In genomic region chr1:31714442-31715096, GRCh38 we compare ENCODE assay signal across 8 cellular contexts. TPM values are rescaled to one million over a fixed set of nuclear protein-coding genes. Genes with fewer than 3 reads are reported as not detected.
DNase-seq lines count a peak whose midpoint lies in the region; ATAC-seq and TF ChIP-seq lines count a peak whose summit lies in the region.
"Had no signal": no experiment of that assay in that cellular context is flagged by ENCODE, and none has a peak within 500 bp of the region (broad histone marks: within the 10 kb centered on the region; RNA-seq: fewer than 3 reads in every experiment).

No MANE protein-coding gene starts in this region.

- H3K9me3 Mint-ChIP-seq in MCF 10A (ENCODE audit: unreplicated experiment): no peaks in the 10 kb centered on the region

- DNase-seq in GM13976 (ENCODE audit: low spot score) (no peak), OCI-M1 (lab: John Stamatoyannopoulos, UW) (peak; percentile 44), astrocyte of the spinal cord (ENCODE audit: low read depth, low spot score) (peak; percentile 75), iPS DF 6.9 (ENCODE audit: low read depth, low spot score) (no peak), sigmoid colon (peak; percentile 95), MCF 10A (ENCODE audit: unreplicated experiment) (no peak)

- no peak for TF ChIP-seq POLR2A in sigmoid colon (IDR thresholded peaks at IDR 0.05)

- no peak overlapping the region for H3K27ac ChIP-seq in iPS DF 6.9 (ENCODE audit: low read length)
- H3K27ac ChIP-seq in sigmoid colon: peak overlapping the region; percentile 87 to 98 (median 96)

- no peak for ATAC-seq in GM21528 (IDR thresholded peaks at IDR 0.05; ENCODE audit: low FRiP score, unreplicated experiment)

- H3K27me3 ChIP-seq in iPS DF 6.9 (ENCODE audit: control insufficient read depth, insufficient read depth, low read length): no peaks in the 10 kb centered on the region
- H3K27me3 ChIP-seq in sigmoid colon: no peaks in the 10 kb centered on the region

- no TSS peak for BruUV-seq in MCF 10A (replicated peaks; lab: Mats Ljungman, UMichigan)

- no peaks in the 10 kb centered on the region for H3K36me3 Mint-ChIP-seq in MCF 10A (ENCODE audit: insufficient read depth, unreplicated experiment)

- H3K4me3 Mint-ChIP-seq in MCF 10A (ENCODE audit: unreplicated experiment): no peak overlapping the region

- H3K27me3 Mint-ChIP-seq in MCF 10A (ENCODE audit: insufficient read depth, unreplicated experiment): peaks cover 13% of the 10 kb centered on the region

- in situ Hi-C loops in GM13976 (cut with MboI; ENCODE audit: low sequenced_read_pairs, unreplicated experiment) (no loop called here), astrocyte of the spinal cord (cut with HindIII; ENCODE audit: low sequenced_read_pairs) (no loop called here)

- WGBS in iPS DF 6.9 (ENCODE audit: insufficient coverage, insufficient read length): no CpG with 5 or more reads among the region's 39 CpGs
- WGBS in sigmoid colon, 2 donors: 3% methylated on average over 39 of the region's 39 CpGs

- peak; percentile 58 for TF ChIP-seq CTCF in GM13976 (IDR thresholded peaks at IDR 0.05; ENCODE audit: borderline replicate concordance, control extremely low read depth, extremely low read depth, insufficient read depth, missing control alignments)
- TF ChIP-seq CTCF in astrocyte of the spinal cord (IDR thresholded peaks at IDR 0.05; ENCODE audit: low read depth, low read length): peak; percentile 58
- TF ChIP-seq CTCF in sigmoid colon (IDR thresholded peaks at IDR 0.05): no peak
- no peak for TF ChIP-seq CTCF in MCF 10A (IDR thresholded peaks at IDR 0.05; ENCODE audit: unreplicated experiment)

- H3K9me3 ChIP-seq in iPS DF 6.9 (ENCODE audit: control insufficient read depth, insufficient read depth, low read length) (no peaks in the 10 kb centered on the region), sigmoid colon (no peaks in the 10 kb centered on the region)

- H3K36me3 ChIP-seq in iPS DF 6.9 (ENCODE audit: control insufficient read depth, insufficient read depth, low read length) (no peaks in the 10 kb centered on the region), sigmoid colon (no peaks in the 10 kb centered on the region)

- H3K27ac Mint-ChIP-seq in MCF 10A (ENCODE audit: low read depth, unreplicated experiment): no peak overlapping the region

- CTCF ChIA-PET in MCF 10A (lab: Yijun Ruan, JAX): interaction anchor here (0.6 to 2.1 kb wide), 4 partner anchors 9 to 341 kb away, joined by 3 to 5 read pairs (median 3); no protein-coding TSS in a partner anchor

- H3K4me1 ChIP-seq in iPS DF 6.9 (ENCODE audit: control insufficient read depth, insufficient read depth, low read length) (no peaks in the 10 kb centered on the region), sigmoid colon (peaks cover 0 to 56% (median 47%) of the 10 kb centered on the region in 4 donors)

- POLR2A ChIA-PET in MCF 10A (lab: Yijun Ruan, JAX): interaction anchor here (3.3 kb wide), 1 partner anchor 12 kb away, joined by 32 read pairs; the partner anchor contains the start of gene COL16A1

- H3K4me3 ChIP-seq in astrocyte of the spinal cord (ENCODE audit: low read depth, low read length): no peak overlapping the region
- peak overlapping the region; percentile 26; the same call in 1 of the 2 replicates for H3K4me3 ChIP-seq in iPS DF 6.9 (ENCODE audit: low read length)
- peak overlapping the region; percentile 15 to 47 (median 38) for H3K4me3 ChIP-seq in sigmoid colon

- no peak for TF ChIP-seq EP300 in sigmoid colon (IDR thresholded peaks at IDR 0.05)

- peaks cover 32% of the 10 kb centered on the region for H3K4me1 Mint-ChIP-seq in MCF 10A (ENCODE audit: insufficient read depth, unreplicated experiment)

- intact Hi-C loops in sigmoid colon (cut with DNase I): loop anchor here (2.0 kb wide), 3 partner anchors 14 to 74 kb away; no protein-coding TSS in a partner anchor
- intact Hi-C loops in MCF 10A (cut with micrococcal nuclease): no loop called here

RNA-seq across cellular contexts. Expression of gene COL16A1, which starts 10.8 kb away (rescaled TPM):
- total RNA-seq in sigmoid colon (100 to 1,000 TPM in 2 of 4 donors, 10 to 100 TPM in 2; 43.1 to 271 (median 98.8) TPM), MCF 10A (2022) (42.1 and 49.1 TPM in 2 replicates)
- polyA plus RNA-seq in sigmoid colon: 10 to 100 TPM in 1 of 3 donors, 1 to 10 TPM in 2; 4.6 to 23.4 (median 4.8) TPM
- total RNA-seq: activated CD8-positive, alpha-beta memory T cell treated with anti-CD3 and anti-CD28 coated beads for 36 hours had no signal

RNA-seq across cellular contexts. Expression of gene ADGRB2, which starts 49.6 kb away (rescaled TPM):
- 1 to 10 TPM; 1.4 to 3.9 (median 1.5) TPM for total RNA-seq in sigmoid colon
- 1 to 10 TPM in 1 of 3 donors, not detected in 2; 1.3 TPM for polyA plus RNA-seq in sigmoid colon
- 1.5 and 1.7 TPM in 2 replicates for total RNA-seq in MCF 10A (2022)

Comparison
In these comparisons a context has a peak if more than half of its experiments do, and no peak if none do; other contexts are left out.
1. DNase-seq: peak in OCI-M1 (single experiment), astrocyte of the spinal cord (single experiment) and sigmoid colon (single experiment); none in GM13976 (single experiment), iPS DF 6.9 (single experiment) and MCF 10A (single experiment).
2. CTCF ChIP-seq: peak in GM13976 (single experiment) and astrocyte of the spinal cord (single experiment); none in sigmoid colon (0 of 4) and MCF 10A (single experiment).